ENCODE assay signal across 26 cellular contexts in the genomic region with DNA sequence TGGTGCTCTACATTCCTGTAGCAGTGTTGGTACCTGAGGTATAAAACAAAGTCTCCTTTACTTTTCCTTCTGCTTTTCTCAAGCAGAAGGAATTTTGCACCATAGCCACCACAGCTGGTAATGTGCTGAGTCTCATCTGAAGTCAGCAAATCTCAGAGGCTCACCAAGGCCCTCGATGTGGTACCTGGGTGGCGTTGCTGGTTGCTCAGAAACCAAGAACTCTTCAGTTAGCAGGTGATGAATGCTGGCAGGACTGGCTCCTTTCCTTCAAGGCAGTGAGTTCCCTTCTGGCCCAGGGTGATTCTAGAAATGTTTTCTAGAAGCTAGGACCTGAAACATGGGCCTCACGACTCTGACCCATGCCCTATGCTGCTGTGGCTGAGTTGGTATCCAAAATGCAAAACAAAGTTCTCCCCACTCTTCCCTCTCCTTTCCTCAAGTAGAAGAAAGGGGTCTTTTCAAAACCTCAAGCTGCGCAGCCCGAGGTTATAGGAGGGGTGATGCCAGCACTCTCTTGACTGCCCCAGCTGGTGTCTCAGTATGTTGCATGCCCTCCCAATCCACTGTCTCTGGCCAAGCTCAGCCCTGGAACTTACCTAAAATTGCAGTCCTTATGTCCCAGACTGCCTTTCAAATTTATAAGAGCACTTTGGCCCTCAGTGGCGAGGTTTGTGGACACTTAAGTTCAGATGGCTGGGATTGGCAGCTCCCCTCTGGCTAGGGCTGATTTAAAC.
"Had no signal": no experiment of that assay in that cellular context is flagged by ENCODE, and none has a peak within 500 bp of the region (broad histone marks: within the 10 kb centered on the region; RNA-seq: fewer than 3 reads in every experiment).

No MANE protein-coding gene starts in this region.

- H3K9me3 ChIP-seq: ascending aorta, colonic mucosa had no signal

- H3K4me1 ChIP-seq: ascending aorta, breast epithelium, colonic mucosa had no signal

- DNase-seq: activated CD4-positive, alpha-beta memory T cell treated with anti-CD3 and anti-CD28 coated beads, Interleukin-2, amount 10 ng/mL, durations not matched to agents 7 days and 5 days; activated CD4-positive, alpha-beta T cell treated with anti-CD3 and anti-CD28 coated beads for 1 hour; activated CD4-positive, alpha-beta T cell treated with anti-CD3 and anti-CD28 coated beads for 4 hours; activated CD4-positive, alpha-beta T cell treated with anti-CD3 and anti-CD28 coated beads, Interleukin-2, amount 10 ng/mL, durations not matched to agents 7 days and 5 days; activated CD4-positive, alpha-beta T cell treated with anti-CD3 and anti-CD28 coated beads, Interleukin-2, amount 50 U/mL, for 4 hours; activated CD8-positive, alpha-beta memory T cell treated with anti-CD3 and anti-CD28 coated beads, Interleukin-2, amount 50 U/mL, for 48 hours; activated gamma-delta T cell; activated naive CD4-positive, alpha-beta T cell; activated naive CD4-positive, alpha-beta T cell treated with anti-CD3 and anti-CD28 coated beads, Interleukin-2, amount 10 ng/mL, durations not matched to agents 7 days and 5 days; activated naive CD8-positive, alpha-beta T cell treated with anti-CD3 and anti-CD28 coated beads, Interleukin-2, amount 10 ng/mL, durations not matched to agents 7 days and 5 days; activated T-cell treated with anti-CD3 and anti-CD28 coated beads for 4 hours; activated T-cell treated with anti-CD3 and anti-CD28 coated beads, Interleukin-2, amount 50 U/mL, for 24 hours; activated T-cell treated with anti-CD3 and anti-CD28 coated beads, Interleukin-2, amount 50 U/mL, for 72 hours; central memory CD4-positive, alpha-beta T cell; cerebellar nuclear complex; colonic mucosa; effector CD8-positive, alpha-beta T cell; foreskin fibroblast; head of caudate nucleus; T-helper 2 cell had no signal

- H3K27me3 ChIP-seq: ascending aorta, breast epithelium, cardiac muscle cell, colonic mucosa had no signal

- ATAC-seq: activated naive CD4-positive, alpha-beta T cell treated with anti-CD3 and anti-CD28 coated beads, Interleukin-2, amount 50 U/mL, for 72 hours; activated T-cell treated with anti-CD3 and anti-CD28 coated beads, Interleukin-2, amount 50 U/mL, for 72 hours; esophagus mucosa had no signal

- H3K9me3 Mint-ChIP-seq: activated CD4-positive, alpha-beta T cell treated with anti-CD3 and anti-CD28 coated beads, Interleukin-2, amount 10 ng/mL, durations not matched to agents 7 days and 5 days had no signal

- H3K27me3 Mint-ChIP-seq: activated CD4-positive, alpha-beta memory T cell treated with anti-CD3 and anti-CD28 coated beads, Interleukin-2, amount 10 ng/mL, durations not matched to agents 7 days and 5 days; activated CD4-positive, alpha-beta T cell treated with anti-CD3 and anti-CD28 coated beads, Interleukin-2, amount 10 ng/mL, durations not matched to agents 7 days and 5 days; activated naive CD4-positive, alpha-beta T cell treated with anti-CD3 and anti-CD28 coated beads, Interleukin-2, amount 10 ng/mL, durations not matched to agents 7 days and 5 days; activated naive CD8-positive, alpha-beta T cell treated with anti-CD3 and anti-CD28 coated beads, Interleukin-2, amount 10 ng/mL, durations not matched to agents 7 days and 5 days; activated T-cell treated with anti-CD3 and anti-CD28 coated beads, Interleukin-2, amount 50 U/mL, for 24 hours; brain had no signal

- H3K36me3 Mint-ChIP-seq: activated naive CD4-positive, alpha-beta T cell treated with anti-CD3 and anti-CD28 coated beads, Interleukin-2, amount 10 ng/mL, durations not matched to agents 7 days and 5 days; activated naive CD4-positive, alpha-beta T cell treated with anti-CD3 and anti-CD28 coated beads, Interleukin-2, amount 50 U/mL, for 72 hours; activated naive CD8-positive, alpha-beta T cell treated with anti-CD3 and anti-CD28 coated beads, Interleukin-2, amount 10 ng/mL, durations not matched to agents 7 days and 5 days; brain had no signal

- H3K27ac Mint-ChIP-seq: activated CD4-positive, alpha-beta memory T cell treated with anti-CD3 and anti-CD28 coated beads, Interleukin-2, amount 10 ng/mL, durations not matched to agents 7 days and 5 days; activated CD4-positive, alpha-beta T cell treated with anti-CD3 and anti-CD28 coated beads, Interleukin-2, amount 10 ng/mL, durations not matched to agents 7 days and 5 days; activated naive CD4-positive, alpha-beta T cell treated with anti-CD3 and anti-CD28 coated beads, Interleukin-2, amount 10 ng/mL, durations not matched to agents 7 days and 5 days; activated naive CD4-positive, alpha-beta T cell treated with anti-CD3 and anti-CD28 coated beads, Interleukin-2, amount 50 U/mL, for 72 hours; activated naive CD8-positive, alpha-beta T cell treated with anti-CD3 and anti-CD28 coated beads, Interleukin-2, amount 10 ng/mL, durations not matched to agents 7 days and 5 days; activated T-cell treated with anti-CD3 and anti-CD28 coated beads, Interleukin-2, amount 50 U/mL, for 24 hours; activated T-cell treated with anti-CD3 and anti-CD28 coated beads, Interleukin-2, amount 50 U/mL, for 72 hours; brain had no signal

- H3K36me3 ChIP-seq: ascending aorta, breast epithelium, cardiac muscle cell, colonic mucosa had no signal

- H3K4me3 ChIP-seq: ascending aorta, breast epithelium, cardiac muscle cell, colonic mucosa had no signal

- H3K4me3 Mint-ChIP-seq: activated CD4-positive, alpha-beta memory T cell treated with anti-CD3 and anti-CD28 coated beads, Interleukin-2, amount 10 ng/mL, durations not matched to agents 7 days and 5 days; activated CD4-positive, alpha-beta T cell treated with anti-CD3 and anti-CD28 coated beads, Interleukin-2, amount 10 ng/mL, durations not matched to agents 7 days and 5 days; activated naive CD4-positive, alpha-beta T cell treated with anti-CD3 and anti-CD28 coated beads, Interleukin-2, amount 10 ng/mL, durations not matched to agents 7 days and 5 days; activated naive CD8-positive, alpha-beta T cell treated with anti-CD3 and anti-CD28 coated beads, Interleukin-2, amount 10 ng/mL, durations not matched to agents 7 days and 5 days; activated T-cell treated with anti-CD3 and anti-CD28 coated beads, Interleukin-2, amount 50 U/mL, for 24 hours; activated T-cell treated with anti-CD3 and anti-CD28 coated beads, Interleukin-2, amount 50 U/mL, for 72 hours; brain had no signal

- H3K27ac ChIP-seq: ascending aorta, breast epithelium, cardiac muscle cell, colonic mucosa had no signal

- H3K4me1 Mint-ChIP-seq: activated CD4-positive, alpha-beta memory T cell treated with anti-CD3 and anti-CD28 coated beads, Interleukin-2, amount 10 ng/mL, durations not matched to agents 7 days and 5 days; activated CD4-positive, alpha-beta T cell treated with anti-CD3 and anti-CD28 coated beads, Interleukin-2, amount 10 ng/mL, durations not matched to agents 7 days and 5 days; activated naive CD4-positive, alpha-beta T cell treated with anti-CD3 and anti-CD28 coated beads, Interleukin-2, amount 10 ng/mL, durations not matched to agents 7 days and 5 days; activated naive CD8-positive, alpha-beta T cell treated with anti-CD3 and anti-CD28 coated beads, Interleukin-2, amount 10 ng/mL, durations not matched to agents 7 days and 5 days; brain had no signal
